In genomic region chr3:50286322-50287227, GRCh38 we compare ENCODE assay signal across 1 cellular context.
A peak's percentile ranks its signal among the peaks of the same experiment; 100 is the strongest.
TF ChIP-seq lines count a peak whose summit lies in the region.

No MANE protein-coding gene starts in this region.

TF ChIP-seq in HepG2, 621 proteins besides CTCF, POLR2A, EP300 and RAD21:
- TF ChIP-seq YEATS2 (CRISPR knock-in tag; IDR thresholded peaks at IDR 0.05; ENCODE audit: borderline replicate concordance) (no peak), RBFOX2 (IDR thresholded peaks at IDR 0.05; ENCODE audit: low read depth, low read length) (peak; percentile 68), AGO2 (optimal IDR thresholded peaks at IDR 0.05; ENCODE audit: low read depth, low read length) (peak; percentile 93), ZBTB33 (CRISPR knock-in tag; IDR thresholded peaks at IDR 0.05) (0 out of 2 replicates have a peak, but pooled peaks have one; percentile 7), HHEX (CRISPR knock-in tag; IDR thresholded peaks at IDR 0.05) (no peak), SOX13 (IDR thresholded peaks at IDR 0.05) (no peak), SOX13 (CRISPR knock-in tag; conservative IDR thresholded peaks at IDR 0.05 in 1 of 2, IDR thresholded peaks at IDR 0.05 in 1 of 2) (no peak), ZNF564 (CRISPR knock-in tag; IDR thresholded peaks at IDR 0.05) (no peak), PPARG (CRISPR knock-in tag; conservative IDR thresholded peaks at IDR 0.05) (no peak)
TF ChIP-seq in HepG2: peak in this region for 3.
